ENCODE assay signal across 22 cellular contexts in the genomic region with DNA sequence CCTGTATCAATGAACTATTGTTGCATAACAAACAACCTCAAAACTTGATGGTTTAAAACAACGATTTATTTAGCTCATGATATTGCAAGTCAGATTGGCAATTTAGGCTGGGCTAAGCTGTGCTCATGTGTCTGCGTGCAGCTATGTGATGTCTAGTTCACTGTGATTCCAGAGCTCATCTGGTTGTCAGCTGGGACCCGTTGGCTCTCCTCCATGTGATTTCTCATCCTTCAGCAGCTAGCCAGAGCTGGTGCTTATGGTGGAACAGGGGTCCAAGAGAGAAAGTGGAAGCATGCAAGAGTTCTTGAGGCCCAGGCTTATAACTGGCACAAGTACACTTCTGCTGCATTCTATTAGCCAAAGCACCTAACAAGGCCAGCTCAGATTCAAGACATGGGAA. TPM values are rescaled to one million over a fixed set of nuclear protein-coding genes. Genes with fewer than 3 reads are reported as not detected.
DNase-seq lines count a peak whose midpoint lies in the region; ATAC-seq, FAIRE-seq and TF ChIP-seq lines count a peak whose summit lies in the region.
"Had no signal": no experiment of that assay in that cellular context is flagged by ENCODE, and none has a peak within 500 bp of the region (broad histone marks: within the 10 kb centered on the region; RNA-seq: fewer than 3 reads in every experiment).

No MANE protein-coding gene starts in this region.

- H3K27me3 ChIP-seq in left ventricle myocardium inferior (ENCODE audit: low read depth): peaks cover 20% of the 10 kb centered on the region
- H3K27me3 ChIP-seq in heart right ventricle: peaks cover 0 to 8% (median 0%) of the 10 kb centered on the region in 7 donors
- no peaks in the 10 kb centered on the region for H3K27me3 ChIP-seq in pancreas
- H3K27me3 ChIP-seq: MG63 had no signal

- intact Hi-C loops in left ventricle myocardium inferior (cut with micrococcal nuclease) (no loop called here), heart right ventricle (cut with DNase I) (no loop called here), pancreas (cut with DNase I) (no loop called here)

- 49 to 51% methylated on average over 3 of the region's 3 CpGs for WGBS in heart right ventricle, 2 donors
- 59 to 79% methylated on average over 3 of the region's 3 CpGs for WGBS in pancreas, 2 donors

- H3K36me3 ChIP-seq in left ventricle myocardium inferior: no peaks in the 10 kb centered on the region
- H3K36me3 ChIP-seq in heart right ventricle: no peaks in the 10 kb centered on the region
- no peaks in the 10 kb centered on the region for H3K36me3 ChIP-seq in pancreas
- H3K36me3 ChIP-seq: MG63 had no signal

- ATAC-seq in heart right ventricle: no peak
- ATAC-seq in GM18861 (IDR thresholded peaks at IDR 0.05; ENCODE audit: unreplicated experiment): no peak
- no peak for ATAC-seq in GM19023 (IDR thresholded peaks at IDR 0.05; ENCODE audit: unreplicated experiment)
- no peak for ATAC-seq in GM21825 (IDR thresholded peaks at IDR 0.05; ENCODE audit: unreplicated experiment)
- no peak for ATAC-seq in pancreas
- ATAC-seq: SK-N-SH treated with all-trans-retinoic acid at 6 μM for 48 hours had no signal

- H3K4me3 ChIP-seq in left ventricle myocardium inferior: no peak overlapping the region
- no peak overlapping the region for H3K4me3 ChIP-seq in heart right ventricle
- H3K4me3 ChIP-seq in pancreas: no peak overlapping the region
- H3K4me3 ChIP-seq: MG63 had no signal

- TF ChIP-seq CTCF in left ventricle myocardium inferior (IDR thresholded peaks at IDR 0.05; ENCODE audit: borderline replicate concordance): no peak
- no peak for TF ChIP-seq CTCF in heart right ventricle (IDR thresholded peaks at IDR 0.05)
- TF ChIP-seq CTCF in pancreas (IDR thresholded peaks at IDR 0.05): no peak

- H3K9me3 ChIP-seq in left ventricle myocardium inferior (replicated peaks) (no peaks in the 10 kb centered on the region), heart right ventricle (no peaks in the 10 kb centered on the region), pancreas (no peaks in the 10 kb centered on the region)
- H3K9me3 ChIP-seq: MG63 had no signal

- H3K4me1 ChIP-seq in left ventricle myocardium inferior: no peaks in the 10 kb centered on the region
- no peaks in the 10 kb centered on the region for H3K4me1 ChIP-seq in heart right ventricle
- H3K4me1 ChIP-seq in pancreas: no peaks in the 10 kb centered on the region

- DNase-seq in left ventricle myocardium inferior (peak; percentile 16), heart right ventricle (no peak), HCEC 1CT (peak; percentile 17), fibroblast of the conjunctiva (ENCODE audit: low read depth) (peak; percentile 33), pancreas (no peak)
- DNase-seq: 8988T; AML-193; CD4-positive, alpha-beta T cell; GOT3; HFFc6; MG63; NCI-H1105 treated with DMSO at 0.1 percent for 48 hours; NCI-H187 treated with DMSO at 0.1 percent for 48 hours; NCI-H2171; NCI-H774; SHP77 had no signal

- H3K27ac ChIP-seq in left ventricle myocardium inferior (replicated peaks) (no peak overlapping the region), heart right ventricle (no peak overlapping the region), pancreas (no peak overlapping the region)

- no peak for FAIRE-seq in pancreas (lab: Jason Lieb, UNC)
- FAIRE-seq: D721Med, GM18507 had no signal

RNA-seq across cellular contexts. Expression of gene TRPC3, which starts 28.8 kb away (rescaled TPM):
- 0.25 TPM for total RNA-seq in left ventricle myocardium inferior
- total RNA-seq in heart right ventricle: under 1 TPM in 6 of 10 donors, not detected in 4; 0.13 to 0.28 (median 0.17) TPM
- polyA plus RNA-seq in heart right ventricle: under 1 TPM in 1 of 2 donors, not detected in 1; 0.17 TPM
- under 1 TPM in 3 of 6 donors, not detected in 3; 0.03 to 0.06 (median 0.06) TPM for total RNA-seq in pancreas
- polyA plus RNA-seq in pancreas: under 1 TPM; 0.02 to 0.04 TPM
- total RNA-seq: CD4-positive, alpha-beta T cell; HFFc6 had no signal

Comparison
In these comparisons a context has a peak if more than half of its experiments do, and no peak if none do; other contexts are left out.
1. DNase-seq: peak in left ventricle myocardium inferior (single experiment), HCEC 1CT (single experiment) and fibroblast of the conjunctiva (single experiment); none in heart right ventricle (0 of 2) and pancreas (0 of 6).